8 cellular contexts compared by ENCODE assay signal in genomic region chr2:1159013-1159412, GRCh38.
"Had no signal": no experiment of that assay in that cellular context is flagged by ENCODE, and none has a peak within 500 bp of the region (broad histone marks: within the 10 kb centered on the region; RNA-seq: fewer than 3 reads in every experiment).

No MANE protein-coding gene starts in this region.

- H3K4me3 ChIP-seq: GM23248 had no signal

- H3K9ac ChIP-seq: GM23248 had no signal

- H2AFZ ChIP-seq: GM23248 had no signal

- FAIRE-seq: H54 had no signal

- H3K27ac ChIP-seq: GM23248, HL-60 had no signal

- DNase-seq: GM23248, GOT3, H9, HCEC 1CT, HFFc6, KBM-7 had no signal
